In the genomic region with DNA sequence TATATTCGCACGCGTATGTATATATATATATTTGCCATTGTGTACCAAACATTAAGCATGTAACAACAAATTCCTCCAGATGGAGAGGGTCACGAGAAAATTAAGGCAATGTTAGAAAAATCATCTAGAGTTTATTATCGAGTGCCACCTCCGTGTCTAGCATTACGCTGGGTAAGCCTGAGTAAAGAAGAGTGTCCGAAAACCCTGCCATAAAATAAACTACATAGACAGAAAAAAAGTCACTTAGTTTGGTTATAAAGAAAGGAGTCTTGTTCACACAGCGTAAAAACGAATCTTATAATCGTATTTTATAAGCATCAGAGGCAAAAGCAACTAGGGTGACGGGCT, we compare ENCODE assay signal across 8 cellular contexts. TPM values are rescaled to one million over a fixed set of nuclear protein-coding genes. Genes with fewer than 3 reads are reported as not detected.
DNase-seq lines count a peak whose midpoint lies in the region; ATAC-seq and TF ChIP-seq lines count a peak whose summit lies in the region.

No MANE protein-coding gene starts in this region.

- H3K9me3 ChIP-seq in WERI-Rb-1 (ENCODE audit: severe bottlenecking) = no peaks in the 10 kb centered on the region
- H3K9me3 ChIP-seq in sigmoid colon = no peaks in the 10 kb centered on the region

- peaks cover 0 to 41% (median 31%) of the 10 kb centered on the region in 4 donors for H3K4me1 ChIP-seq in sigmoid colon

- H3K4me3 ChIP-seq in WERI-Rb-1 (ENCODE audit: low read depth, low read length) (peak overlapping the region; percentile 65), sigmoid colon (peak overlapping the region; percentile 69 to 96 (median 88))

- H3K36me3 ChIP-seq in WERI-Rb-1 = peaks cover 17% of the 10 kb centered on the region
- no peaks in the 10 kb centered on the region for H3K36me3 ChIP-seq in sigmoid colon

- intact Hi-C loops in sigmoid colon (cut with DNase I) = loop anchor here (2.0 kb wide), 2 partner anchors 13 to 135 kb away; a partner anchor contains a TSS

- DNase-seq in WERI-Rb-1 (no peak), globus pallidus (ENCODE audit: low spot score) (peak; percentile 33), sigmoid colon (no peak), NCI-H1092 (lab: John Stamatoyannopoulos, UW) (no peak), cerebellar nuclear complex (lab: John Stamatoyannopoulos, UW) (no peak), NCI-H526 (lab: John Stamatoyannopoulos, UW) (no peak)

- H3K27me3 ChIP-seq in WERI-Rb-1 (ENCODE audit: insufficient read depth, low read depth, severe bottlenecking) = no peaks in the 10 kb centered on the region
- H3K27me3 ChIP-seq in sigmoid colon = no peaks in the 10 kb centered on the region

- 2 to 12% methylated on average over 12 of the region's 12 CpGs for whole genome bisulfite sequencing in sigmoid colon, 2 donors

- TF ChIP-seq EP300 in sigmoid colon (IDR thresholded peaks at IDR 0.05) = peak in 1 of 4 donors; percentile 7

- peak overlapping the region; percentile 91 for H3K27ac ChIP-seq in WERI-Rb-1
- peak overlapping the region; percentile 87 to 97 (median 92) for H3K27ac ChIP-seq in sigmoid colon

- no peak for TF ChIP-seq POLR2A in sigmoid colon (IDR thresholded peaks at IDR 0.05)

- no peak for TF ChIP-seq CTCF in WERI-Rb-1 (IDR thresholded peaks at IDR 0.05; ENCODE audit: low read depth, low read length)
- no peak for TF ChIP-seq CTCF in sigmoid colon (IDR thresholded peaks at IDR 0.05)

- ATAC-seq in GM18873 (IDR thresholded peaks at IDR 0.05; ENCODE audit: low FRiP score, unreplicated experiment) (peak; percentile 5), GM21423 (IDR thresholded peaks at IDR 0.05; ENCODE audit: unreplicated experiment) (no peak)

RNA-seq across cellular contexts. Expression of a gene that starts 0.6 kb away (rescaled TPM):
- 10 to 100 TPM; 48.9 to 71.5 (median 58.0) TPM for total RNA-seq in sigmoid colon
- 10 to 100 TPM; 17.0 to 33.6 (median 22.0) TPM for polyA plus RNA-seq in sigmoid colon
